In the genomic region with DNA sequence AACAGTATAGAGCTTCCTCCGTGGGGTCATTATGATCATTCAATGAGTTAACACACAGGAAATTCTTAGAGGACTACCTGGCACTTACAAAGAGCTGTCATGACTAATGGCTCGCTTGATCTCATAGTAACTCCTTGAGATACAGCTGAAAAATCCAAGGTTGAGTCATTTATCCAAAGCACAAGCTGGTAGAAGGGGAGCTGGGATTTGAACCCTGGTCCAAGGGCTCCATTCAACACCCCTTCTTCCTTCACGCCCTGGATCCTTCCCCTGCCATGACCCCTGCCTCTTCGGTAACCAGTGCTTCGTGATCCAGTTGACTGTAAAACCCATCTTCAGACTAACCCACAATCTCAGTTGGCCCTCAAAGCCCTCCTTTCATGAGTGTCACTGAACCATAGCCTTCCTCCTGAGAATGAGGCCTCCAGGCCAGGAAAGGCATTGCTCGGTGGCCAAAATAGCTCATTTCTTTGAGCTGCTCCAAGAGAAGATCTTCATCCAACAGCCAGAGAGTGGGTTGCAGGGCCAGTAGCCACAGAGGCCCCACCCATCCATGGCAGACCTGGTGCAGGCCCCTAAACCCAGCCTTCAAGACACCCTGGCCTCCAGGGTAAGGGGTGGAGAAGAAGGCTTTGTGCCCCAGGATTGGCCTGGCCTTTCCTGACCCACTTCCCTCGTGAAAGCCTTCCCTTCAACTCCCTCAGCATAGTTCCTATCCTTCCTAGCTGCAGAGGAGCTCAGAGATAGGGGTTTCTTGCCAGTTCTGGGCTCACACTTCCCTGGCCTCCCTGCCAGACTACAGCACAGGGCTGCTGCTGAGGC, we compare ENCODE assay signal across 8 cellular contexts. TPM values are rescaled to one million over a fixed set of nuclear protein-coding genes. Genes with fewer than 3 reads are reported as not detected.
A peak's percentile ranks its signal among the peaks of the same experiment; 100 is the strongest.
DNase-seq lines count a peak whose midpoint lies in the region; ATAC-seq and TF ChIP-seq lines count a peak whose summit lies in the region.

No MANE protein-coding gene starts in this region.

- H3K4me2 ChIP-seq in hepatocyte = no peak overlapping the region

- no peak overlapping the region for H3K4me3 ChIP-seq in hepatocyte

- H3K4me3 Mint-ChIP-seq in activated naive CD8-positive, alpha-beta T cell treated with anti-CD3 and anti-CD28 coated beads for 36 hours = no peak overlapping the region
- peak overlapping the region; percentile 26 to 75 for H3K4me3 Mint-ChIP-seq in stimulated activated naive B cell treated with anti-CD40 and anti-IgM and Interleukin-4, amounts not matched to agents 10 μg/mL and 1 μg/mL and 100 μg/mL, for 72 hours

- no peak for TF ChIP-seq CTCF in hepatocyte (IDR thresholded peaks at IDR 0.05; ENCODE audit: poor library complexity)

- H3K9me3 ChIP-seq in hepatocyte (ENCODE audit: low read depth) = no peaks in the 10 kb centered on the region

- 85% methylated on average over 7 of the region's 7 CpGs for WGBS in hepatocyte (ENCODE audit: low lambda C conversion rate, missing lambda C conversion rate)

- CTCF ChIA-PET in HEK293T (lab: Yijun Ruan, JAX) = interaction anchor here (1.5 kb wide), 1 partner anchor 32 kb away, joined by 3 read pairs; no protein-coding TSS in a partner anchor

- H3K36me3 Mint-ChIP-seq in activated naive CD8-positive, alpha-beta T cell treated with anti-CD3 and anti-CD28 coated beads for 36 hours = peaks cover 43% of the 10 kb centered on the region
- H3K36me3 Mint-ChIP-seq in stimulated activated naive B cell treated with anti-CD40 and anti-IgM and Interleukin-4, amounts not matched to agents 10 μg/mL and 1 μg/mL and 100 μg/mL, for 72 hours = peaks cover 29 to 39% of the 10 kb centered on the region in 2 donors

- ATAC-seq in stimulated activated naive B cell treated with anti-CD40 and anti-IgM and Interleukin-4, amounts not matched to agents 10 μg/mL and 1 μg/mL and 100 μg/mL, for 72 hours (replicated peaks) = peak in 1 of 2 donors; percentile 2
- no peak for ATAC-seq in HG03378 (IDR thresholded peaks at IDR 0.05; ENCODE audit: unreplicated experiment)

- H3K27me3 Mint-ChIP-seq in activated naive CD8-positive, alpha-beta T cell treated with anti-CD3 and anti-CD28 coated beads for 36 hours = no peaks in the 10 kb centered on the region
- peaks cover 4 to 7% of the 10 kb centered on the region in 2 donors for H3K27me3 Mint-ChIP-seq in stimulated activated naive B cell treated with anti-CD40 and anti-IgM and Interleukin-4, amounts not matched to agents 10 μg/mL and 1 μg/mL and 100 μg/mL, for 72 hours

- peaks cover 3% of the 10 kb centered on the region for H3K36me3 ChIP-seq in hepatocyte (replicated peaks; ENCODE audit: insufficient read depth, low read depth)

- H3K9me2 ChIP-seq in hepatocyte (replicated peaks; ENCODE audit: insufficient read depth) = no peaks in the 10 kb centered on the region

- peaks cover 55% of the 10 kb centered on the region for H3K4me1 ChIP-seq in hepatocyte (ENCODE audit: insufficient read depth)

- no peaks in the 10 kb centered on the region for H3K27me3 ChIP-seq in hepatocyte

- H2AFZ ChIP-seq in hepatocyte = no peak overlapping the region

- peaks cover 29% of the 10 kb centered on the region for H4K20me1 ChIP-seq in hepatocyte (ENCODE audit: insufficient read depth, poor library complexity, severe bottlenecking)

- peak overlapping the region; percentile 99 for H3K27ac ChIP-seq in hepatocyte

- DNase-seq in HT1080 (ENCODE audit: low read depth) = peak; percentile 96
- DNase-seq in activated naive CD8-positive, alpha-beta T cell treated with anti-CD3 and anti-CD28 coated beads for 36 hours = no peak
- DNase-seq in hepatocyte (ENCODE audit: low spot score) = peak; percentile 50
- DNase-seq in stimulated activated naive B cell treated with anti-CD40 and anti-IgM and Interleukin-4, amounts not matched to agents 10 μg/mL and 1 μg/mL and 100 μg/mL, for 72 hours = peak; percentile 25
- no peak for DNase-seq in NCI-H1436 (lab: John Stamatoyannopoulos, UW)
- DNase-seq in stimulated activated CD8-positive, alpha-beta memory T cell treated with anti-CD3 and anti-CD28 coated beads, Interleukin-4, amount 100 ng/mL, for 48 hours = no peak
- DNase-seq in HEK293T (ENCODE audit: extremely low spot score) = no peak

- H3K27ac Mint-ChIP-seq in activated naive CD8-positive, alpha-beta T cell treated with anti-CD3 and anti-CD28 coated beads for 36 hours = peak overlapping the region; percentile 87
- H3K27ac Mint-ChIP-seq in stimulated activated naive B cell treated with anti-CD40 and anti-IgM and Interleukin-4, amounts not matched to agents 10 μg/mL and 1 μg/mL and 100 μg/mL, for 72 hours = peak overlapping the region; percentile 97

- no peaks in the 10 kb centered on the region for H3K9me3 Mint-ChIP-seq in activated naive CD8-positive, alpha-beta T cell treated with anti-CD3 and anti-CD28 coated beads for 36 hours
- peaks cover 0 to 2% of the 10 kb centered on the region in 2 donors for H3K9me3 Mint-ChIP-seq in stimulated activated naive B cell treated with anti-CD40 and anti-IgM and Interleukin-4, amounts not matched to agents 10 μg/mL and 1 μg/mL and 100 μg/mL, for 72 hours

- H3K79me2 ChIP-seq in hepatocyte = peaks cover 29% of the 10 kb centered on the region

- peaks cover 78% of the 10 kb centered on the region for H3K4me1 Mint-ChIP-seq in activated naive CD8-positive, alpha-beta T cell treated with anti-CD3 and anti-CD28 coated beads for 36 hours
- H3K4me1 Mint-ChIP-seq in stimulated activated naive B cell treated with anti-CD40 and anti-IgM and Interleukin-4, amounts not matched to agents 10 μg/mL and 1 μg/mL and 100 μg/mL, for 72 hours = peaks cover 60 to 82% of the 10 kb centered on the region in 2 donors

- POLR2A ChIA-PET in HEK293T (lab: Yijun Ruan, JAX) = interaction anchor here (1.9 kb wide), 1 partner anchor 8 kb away, joined by 5 read pairs; a partner anchor contains a TSS

TF ChIP-seq in HEK293T, 16 proteins besides CTCF, POLR2A, EP300 and RAD21:
- TF ChIP-seq TARDBP (IDR thresholded peaks at IDR 0.05) (no peak), L3MBTL2 (conservative IDR thresholded peaks at IDR 0.05) (no peak)
TF ChIP-seq in HEK293T: peak in this region for 0.

RNA-seq across cellular contexts. Expression of a gene that starts 7.7 kb away (rescaled TPM):
- total RNA-seq in HT1080 (2014; rRNA removed; shearing (Covaris generic)) = 53.0 and 70.7 TPM in 2 replicates
- polyA plus RNA-seq in HT1080 (2015; cell fraction: cytosol; rRNA removed) = 142 and 183 TPM in 2 replicates
- polyA plus RNA-seq in HT1080 (2015; cell fraction: nucleus; rRNA removed) = 252 and 370 TPM in 2 replicates
- total RNA-seq in activated naive CD8-positive, alpha-beta T cell treated with anti-CD3 and anti-CD28 coated beads for 36 hours = 10 to 100 TPM; 84.4 to 86.2 TPM
- 101 and 111 TPM in 2 replicates for total RNA-seq in hepatocyte
- polyA plus RNA-seq in hepatocyte = 345 and 404 TPM in 2 replicates

Comparison
In these comparisons a context has a peak if more than half of its experiments do, and no peak if none do; other contexts are left out.
1. DNase-seq: peak in HT1080 (single experiment), hepatocyte (single experiment) and stimulated activated naive B cell treated with anti-CD40 and anti-IgM and Interleukin-4, amounts not matched to agents 10 μg/mL and 1 μg/mL and 100 μg/mL, for 72 hours (single experiment); none in activated naive CD8-positive, alpha-beta T cell treated with anti-CD3 and anti-CD28 coated beads for 36 hours (single experiment), NCI-H1436 (single experiment), stimulated activated CD8-positive, alpha-beta memory T cell treated with anti-CD3 and anti-CD28 coated beads, Interleukin-4, amount 100 ng/mL, for 48 hours (single experiment) and HEK293T (single experiment).